ENCODE assay signal across 8 cellular contexts in the genomic region with DNA sequence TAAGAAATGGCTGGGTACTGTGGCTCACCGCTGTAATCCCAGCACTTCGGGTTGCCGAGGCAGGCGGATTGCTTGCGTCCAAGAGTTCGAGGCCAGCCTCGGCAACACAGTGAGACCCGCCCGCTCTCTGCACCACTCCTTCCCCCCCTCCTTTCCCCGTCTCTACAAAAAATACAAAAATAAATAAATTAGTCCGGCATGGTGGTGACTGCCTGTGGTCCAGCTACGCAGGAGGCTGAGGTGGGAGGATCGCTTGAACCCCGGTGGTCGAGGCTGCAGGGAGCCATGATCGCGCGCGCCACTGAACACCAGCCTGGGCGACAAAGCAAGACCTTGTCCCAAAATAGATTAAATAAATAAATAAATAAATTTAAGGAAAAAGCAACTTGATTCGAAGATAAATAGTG. TPM values are rescaled to one million over a fixed set of nuclear protein-coding genes. Genes with fewer than 3 reads are reported as not detected.
DNase-seq lines count a peak whose midpoint lies in the region; ATAC-seq and TF ChIP-seq lines count a peak whose summit lies in the region.

No MANE protein-coding gene starts in this region.

- no peaks in the 10 kb centered on the region for H3K9me3 Mint-ChIP-seq in stimulated activated naive CD8-positive, alpha-beta T cell treated with anti-CD3 and anti-CD28 coated beads, Interleukin-15, Interleukin-2, amounts not matched to agents 100 ng/mL and 50 ng/mL, for 24 hours
- H3K9me3 Mint-ChIP-seq in activated naive CD8-positive, alpha-beta T cell treated with anti-CD3 and anti-CD28 coated beads for 36 hours, result no peaks in the 10 kb centered on the region

- H3K27ac Mint-ChIP-seq in stimulated activated naive CD8-positive, alpha-beta T cell treated with anti-CD3 and anti-CD28 coated beads, Interleukin-15, Interleukin-2, amounts not matched to agents 100 ng/mL and 50 ng/mL, for 24 hours, result peak overlapping the region; percentile 16
- peak overlapping the region; percentile 45 for H3K27ac Mint-ChIP-seq in activated naive CD8-positive, alpha-beta T cell treated with anti-CD3 and anti-CD28 coated beads for 36 hours

- TF ChIP-seq CTCF in left lung (IDR thresholded peaks at IDR 0.05), result no peak
- no peak for TF ChIP-seq CTCF in upper lobe of right lung (IDR thresholded peaks at IDR 0.05)

- H3K4me3 ChIP-seq in left lung, result peak overlapping the region; percentile 93 to 100
- H3K4me3 ChIP-seq in upper lobe of right lung, result peak overlapping the region; percentile 97

- no peak for DNase-seq in stimulated activated naive CD8-positive, alpha-beta T cell treated with anti-CD3 and anti-CD28 coated beads, Interleukin-15, Interleukin-2, amounts not matched to agents 100 U/mL and 50 U/mL, for 24 hours
- DNase-seq in activated naive CD8-positive, alpha-beta T cell treated with anti-CD3 and anti-CD28 coated beads for 36 hours, result no peak
- DNase-seq in left lung (peak in 1 of 2 donors; percentile 68), upper lobe of right lung (no peak), NCI-H510A (lab: John Stamatoyannopoulos, UW) (no peak), NCI-H1092 treated with DMSO at 0.1 percent for 48 hours (lab: John Stamatoyannopoulos, UW) (no peak), DMS79 (lab: John Stamatoyannopoulos, UW) (no peak)

- H3K36me3 ChIP-seq in left lung (peaks cover 0 to 14% of the 10 kb centered on the region in 2 donors), upper lobe of right lung (peaks cover 16% of the 10 kb centered on the region)

- H3K9me3 ChIP-seq in left lung (no peaks in the 10 kb centered on the region), upper lobe of right lung (no peaks in the 10 kb centered on the region)

- no peak for ATAC-seq in stimulated activated naive CD8-positive, alpha-beta T cell treated with anti-CD3 and anti-CD28 coated beads, Interleukin-15, Interleukin-2, amounts not matched to agents 100 U/mL and 50 U/mL, for 24 hours
- ATAC-seq in left lung, result peak; percentile 1
- no peak for ATAC-seq in upper lobe of right lung

- H3K36me3 Mint-ChIP-seq in stimulated activated naive CD8-positive, alpha-beta T cell treated with anti-CD3 and anti-CD28 coated beads, Interleukin-15, Interleukin-2, amounts not matched to agents 100 ng/mL and 50 ng/mL, for 24 hours (ENCODE audit: low read depth), result peaks cover 17% of the 10 kb centered on the region
- peaks cover 25% of the 10 kb centered on the region for H3K36me3 Mint-ChIP-seq in activated naive CD8-positive, alpha-beta T cell treated with anti-CD3 and anti-CD28 coated beads for 36 hours

- H3K4me1 Mint-ChIP-seq in stimulated activated naive CD8-positive, alpha-beta T cell treated with anti-CD3 and anti-CD28 coated beads, Interleukin-15, Interleukin-2, amounts not matched to agents 100 ng/mL and 50 ng/mL, for 24 hours (ENCODE audit: low read depth), result peaks cover 52% of the 10 kb centered on the region
- peaks cover 33% of the 10 kb centered on the region for H3K4me1 Mint-ChIP-seq in activated naive CD8-positive, alpha-beta T cell treated with anti-CD3 and anti-CD28 coated beads for 36 hours

- H3K27me3 Mint-ChIP-seq in stimulated activated naive CD8-positive, alpha-beta T cell treated with anti-CD3 and anti-CD28 coated beads, Interleukin-15, Interleukin-2, amounts not matched to agents 100 ng/mL and 50 ng/mL, for 24 hours, result no peaks in the 10 kb centered on the region
- no peaks in the 10 kb centered on the region for H3K27me3 Mint-ChIP-seq in activated naive CD8-positive, alpha-beta T cell treated with anti-CD3 and anti-CD28 coated beads for 36 hours

- H3K27ac ChIP-seq in left lung (peak overlapping the region; percentile 91 to 93), upper lobe of right lung (no peak overlapping the region)

- H3K4me1 ChIP-seq in left lung, result peaks cover 13 to 49% of the 10 kb centered on the region in 2 donors
- H3K4me1 ChIP-seq in upper lobe of right lung, result peaks cover 28% of the 10 kb centered on the region

- intact Hi-C loops in left lung (cut with DNase I), result no loop called here
- intact Hi-C loops in upper lobe of right lung (cut with DNase I), result no loop called here

- peak overlapping the region; percentile 30 for H3K4me3 Mint-ChIP-seq in stimulated activated naive CD8-positive, alpha-beta T cell treated with anti-CD3 and anti-CD28 coated beads, Interleukin-15, Interleukin-2, amounts not matched to agents 100 ng/mL and 50 ng/mL, for 24 hours
- peak overlapping the region; percentile 50 for H3K4me3 Mint-ChIP-seq in activated naive CD8-positive, alpha-beta T cell treated with anti-CD3 and anti-CD28 coated beads for 36 hours

- H3K27me3 ChIP-seq in left lung (no peaks in the 10 kb centered on the region), upper lobe of right lung (no peaks in the 10 kb centered on the region)

RNA-seq across cellular contexts. Expression of a gene that starts 0.4 kb away (rescaled TPM):
- 10 to 100 TPM; 61.5 to 70.7 TPM for total RNA-seq in activated naive CD8-positive, alpha-beta T cell treated with anti-CD3 and anti-CD28 coated beads for 36 hours
- total RNA-seq in left lung, result 10 to 100 TPM; 63.5 to 69.0 TPM
- total RNA-seq in upper lobe of right lung, result 74.7 TPM

RNA-seq across cellular contexts. Expression of a gene that starts 20.4 kb away (rescaled TPM):
- 10 to 100 TPM; 11.2 to 11.6 TPM for total RNA-seq in activated naive CD8-positive, alpha-beta T cell treated with anti-CD3 and anti-CD28 coated beads for 36 hours
- total RNA-seq in left lung, result 1 to 10 TPM; 6.9 to 7.1 TPM
- 8.7 TPM for total RNA-seq in upper lobe of right lung

RNA-seq across cellular contexts. Expression of a gene that starts 47.0 kb away (rescaled TPM):
- under 1 TPM; 0.82 to 0.93 TPM for total RNA-seq in activated naive CD8-positive, alpha-beta T cell treated with anti-CD3 and anti-CD28 coated beads for 36 hours
- 1 to 10 TPM; 2.8 to 4.1 TPM for total RNA-seq in left lung
- 10.6 TPM for total RNA-seq in upper lobe of right lung
